In the genomic region with DNA sequence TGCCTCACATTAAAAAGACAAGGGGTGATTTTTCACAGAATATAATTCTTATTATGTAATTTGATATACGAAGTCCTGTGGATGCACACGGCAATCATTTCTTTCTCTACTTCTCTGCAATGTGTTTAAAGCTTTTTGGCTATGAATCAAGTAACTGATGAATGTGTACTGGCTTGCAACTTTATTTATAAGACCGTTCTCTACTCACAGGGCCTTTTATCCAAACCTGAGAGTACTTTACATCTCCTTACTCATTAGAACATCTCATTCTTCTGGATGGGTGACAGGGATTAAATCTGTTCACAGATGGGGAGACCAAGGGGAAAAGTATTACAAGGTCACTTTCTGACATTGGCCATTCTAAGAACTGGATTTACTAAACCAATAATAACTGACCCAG, we compare ENCODE assay signal across 1 cellular context.
TF ChIP-seq lines count a peak whose summit lies in the region.

No MANE protein-coding gene starts in this region.

TF ChIP-seq in SK-N-SH treated with all-trans-retinoic acid at 6 μM for 48 hours, 23 proteins besides CTCF, POLR2A, EP300 and RAD21:
- peak; percentile 57 for TF ChIP-seq ISL1 (CRISPR knock-in tag; IDR thresholded peaks at IDR 0.05)
- TF ChIP-seq ESRRG (CRISPR knock-in tag; IDR thresholded peaks at IDR 0.05), result no peak
